27 cellular contexts compared by ENCODE assay signal in the genomic region with DNA sequence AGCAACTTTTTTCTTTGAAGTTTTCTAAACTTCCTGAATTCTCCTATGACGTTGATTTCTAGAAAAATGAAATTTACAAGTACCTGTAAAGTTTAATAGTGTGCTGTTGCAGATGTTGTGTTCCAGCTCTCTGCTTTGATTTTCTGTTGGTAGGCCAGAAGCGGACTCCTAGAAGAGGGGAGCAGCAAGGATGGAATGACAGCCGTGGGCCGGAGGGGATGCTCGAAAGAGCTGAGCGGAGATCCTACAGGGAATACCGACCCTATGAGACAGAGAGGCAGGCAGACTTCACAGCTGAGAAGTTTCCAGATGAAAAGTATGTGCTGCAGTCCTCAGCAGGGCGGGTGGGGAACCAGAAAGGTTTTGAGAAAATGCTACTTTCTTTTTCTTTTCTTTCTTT.
"Had no signal": no experiment of that assay in that cellular context is flagged by ENCODE, and none has a peak within 500 bp of the region (broad histone marks: within the 10 kb centered on the region; RNA-seq: fewer than 3 reads in every experiment).

No MANE protein-coding gene starts in this region.

- H3K27me3 ChIP-seq: brain microvascular endothelial cell, esophagus muscularis mucosa, foreskin keratinocyte, gastrocnemius medialis, heart left ventricle had no signal

- H3K4me1 ChIP-seq: foreskin keratinocyte had no signal

- H3K27ac ChIP-seq: brain microvascular endothelial cell, esophagus muscularis mucosa, foreskin keratinocyte, gastrocnemius medialis, heart left ventricle had no signal

- H3K27me3 Mint-ChIP-seq: activated CD4-positive, alpha-beta memory T cell treated with anti-CD3 and anti-CD28 coated beads, Interleukin-2, amount 10 ng/mL, durations not matched to agents 7 days and 5 days; activated CD4-positive, alpha-beta T cell treated with anti-CD3 and anti-CD28 coated beads, Interleukin-2, amount 10 ng/mL, durations not matched to agents 7 days and 5 days; activated naive CD8-positive, alpha-beta T cell; activated T-helper 17 cell treated with anti-CD3 and anti-CD28 coated beads, Interleukin-2, amount 50 U/mL, for 72 hours; central memory CD8-positive, alpha-beta T cell; effector memory CD8-positive, alpha-beta T cell had no signal

- DNase-seq: activated CD4-positive, alpha-beta memory T cell treated with anti-CD3 and anti-CD28 coated beads, Interleukin-2, amount 10 ng/mL, durations not matched to agents 7 days and 5 days; activated CD4-positive, alpha-beta T cell treated with anti-CD3 and anti-CD28 coated beads for 1 hour; activated CD4-positive, alpha-beta T cell treated with anti-CD3 and anti-CD28 coated beads for 4 hours; activated CD4-positive, alpha-beta T cell treated with anti-CD3 and anti-CD28 coated beads, Interleukin-2, amount 10 ng/mL, durations not matched to agents 7 days and 5 days; activated CD4-positive, alpha-beta T cell treated with anti-CD3 and anti-CD28 coated beads, Interleukin-2, amount 50 U/mL, for 4 hours; activated effector memory CD4-positive, alpha-beta T cell treated with Interleukin-2 at 50 U/mL for 16 hours; activated gamma-delta T cell treated with Interleukin-2 at 50 U/mL for 16 hours; activated naive CD4-positive, alpha-beta T cell treated with anti-CD3 and anti-CD28 coated beads, Interleukin-2, amount 50 U/mL, for 16 hours; activated naive CD4-positive, alpha-beta T cell treated with Interleukin-2 at 50 U/mL for 16 hours; activated T-cell treated with anti-CD3 and anti-CD28 coated beads, Interleukin-2, amount 50 U/mL, for 4 hours; amniotic stem cell; anterior cingulate cortex; brain microvascular endothelial cell; cortex of kidney; dermis blood vessel endothelial cell; effector CD4-positive, alpha-beta T cell; effector memory CD8-positive, alpha-beta T cell; erythroblast; foreskin keratinocyte; gastrocnemius medialis; glutamatergic neuron; heart left ventricle; T1000 had no signal

- H3K9me3 ChIP-seq: esophagus muscularis mucosa, gastrocnemius medialis, heart left ventricle had no signal

- H3K4me3 Mint-ChIP-seq: activated CD4-positive, alpha-beta memory T cell treated with anti-CD3 and anti-CD28 coated beads, Interleukin-2, amount 10 ng/mL, durations not matched to agents 7 days and 5 days; activated CD4-positive, alpha-beta T cell treated with anti-CD3 and anti-CD28 coated beads, Interleukin-2, amount 10 ng/mL, durations not matched to agents 7 days and 5 days; activated naive CD8-positive, alpha-beta T cell; activated T-cell treated with anti-CD3 and anti-CD28 coated beads, Interleukin-2, amount 50 U/mL, for 4 hours; activated T-helper 17 cell treated with anti-CD3 and anti-CD28 coated beads, Interleukin-2, amount 50 U/mL, for 72 hours; central memory CD8-positive, alpha-beta T cell; effector memory CD8-positive, alpha-beta T cell had no signal

- H3K9me3 Mint-ChIP-seq: activated CD4-positive, alpha-beta memory T cell treated with anti-CD3 and anti-CD28 coated beads, Interleukin-2, amount 10 ng/mL, durations not matched to agents 7 days and 5 days; activated CD4-positive, alpha-beta T cell treated with anti-CD3 and anti-CD28 coated beads, Interleukin-2, amount 10 ng/mL, durations not matched to agents 7 days and 5 days; activated T-cell treated with anti-CD3 and anti-CD28 coated beads, Interleukin-2, amount 50 U/mL, for 4 hours; activated T-helper 17 cell treated with anti-CD3 and anti-CD28 coated beads, Interleukin-2, amount 50 U/mL, for 72 hours; central memory CD8-positive, alpha-beta T cell; effector memory CD8-positive, alpha-beta T cell had no signal

- H3K27ac Mint-ChIP-seq: activated CD4-positive, alpha-beta memory T cell treated with anti-CD3 and anti-CD28 coated beads, Interleukin-2, amount 10 ng/mL, durations not matched to agents 7 days and 5 days; activated CD4-positive, alpha-beta T cell treated with anti-CD3 and anti-CD28 coated beads, Interleukin-2, amount 10 ng/mL, durations not matched to agents 7 days and 5 days; activated naive CD8-positive, alpha-beta T cell; activated T-helper 17 cell treated with anti-CD3 and anti-CD28 coated beads, Interleukin-2, amount 50 U/mL, for 72 hours had no signal
